16 cellular contexts compared by ENCODE assay signal in the genomic region with DNA sequence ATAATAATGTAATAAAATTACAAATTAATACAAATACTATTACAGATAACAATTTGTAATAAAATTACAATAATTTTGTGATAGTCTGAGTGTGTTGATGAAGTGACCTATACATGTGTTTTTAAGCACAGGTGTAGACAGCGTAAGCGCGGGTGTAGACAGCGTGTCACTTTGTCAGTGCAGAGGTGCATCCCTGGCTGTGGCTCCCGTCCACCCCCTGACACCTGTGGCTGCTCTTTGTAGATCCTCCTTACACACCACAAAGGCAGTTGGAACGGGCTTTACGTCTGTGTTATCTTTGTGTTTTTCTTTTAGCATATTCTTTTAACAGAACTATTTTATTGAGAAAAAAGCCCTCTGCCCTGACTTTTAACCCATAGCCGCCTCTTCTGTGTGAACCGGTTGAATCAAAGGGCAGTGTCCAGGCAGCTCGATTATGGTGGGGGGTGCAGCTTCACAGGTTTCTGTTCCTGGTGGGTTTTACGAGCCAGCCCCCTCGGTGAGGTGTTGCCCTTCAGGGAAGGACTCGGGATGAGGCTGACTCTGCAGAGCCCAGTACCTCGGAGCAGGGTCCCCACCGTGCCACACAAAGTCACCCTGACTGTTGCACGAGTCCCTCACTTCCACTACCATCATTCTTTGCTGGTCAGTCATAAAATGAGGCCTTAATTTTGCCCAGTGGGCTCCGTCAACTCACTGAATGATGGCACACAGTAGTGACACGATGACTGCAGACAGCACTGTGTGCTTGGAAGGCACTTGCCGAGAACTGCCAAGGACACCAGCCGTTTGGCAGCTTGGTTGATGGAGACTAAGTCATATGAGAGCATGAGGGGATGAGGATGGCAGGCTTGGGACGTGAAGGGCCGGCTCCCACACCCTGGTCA.
"Had no signal": no experiment of that assay in that cellular context is flagged by ENCODE, and none has a peak within 500 bp of the region (broad histone marks: within the 10 kb centered on the region; RNA-seq: fewer than 3 reads in every experiment).

No MANE protein-coding gene starts in this region.

- ATAC-seq: effector memory CD8-positive, alpha-beta T cell; left lobe of liver; naive thymus-derived CD8-positive, alpha-beta T cell; T-helper 17 cell had no signal

- H3K9me3 ChIP-seq: body of pancreas, mucosa of descending colon, stomach, thoracic aorta had no signal

- H3K4me3 ChIP-seq: body of pancreas, mucosa of descending colon, stomach, thoracic aorta had no signal

- H3K27me3 ChIP-seq: body of pancreas had no signal

- FAIRE-seq: frontal cortex, islet of Langerhans had no signal

- H3K27ac ChIP-seq: body of pancreas, thoracic aorta, WERI-Rb-1 had no signal

- H3K4me1 ChIP-seq: body of pancreas had no signal

- DNase-seq: activated CD4-positive, alpha-beta memory T cell treated with anti-CD3 and anti-CD28 coated beads, Interleukin-2, amount 10 ng/mL, durations not matched to agents 7 days and 5 days; activated T-cell treated with anti-CD3 and anti-CD28 coated beads, Interleukin-2, amount 50 U/mL, for 24 hours; central memory CD4-positive, alpha-beta T cell; effector memory CD8-positive, alpha-beta T cell; mammary epithelial cell; naive thymus-derived CD8-positive, alpha-beta T cell; stimulated activated CD4-positive, alpha-beta T cell treated with anti-CD3 and anti-CD28 coated beads, Interleukin-1b, Interleukin-23, amount 100 ng/mL, for 48 hours; stomach; T-helper 17 cell had no signal

- H3K36me3 ChIP-seq: stomach, thoracic aorta, WERI-Rb-1 had no signal
